ENCODE assay signal across 14 cellular contexts in the genomic region with DNA sequence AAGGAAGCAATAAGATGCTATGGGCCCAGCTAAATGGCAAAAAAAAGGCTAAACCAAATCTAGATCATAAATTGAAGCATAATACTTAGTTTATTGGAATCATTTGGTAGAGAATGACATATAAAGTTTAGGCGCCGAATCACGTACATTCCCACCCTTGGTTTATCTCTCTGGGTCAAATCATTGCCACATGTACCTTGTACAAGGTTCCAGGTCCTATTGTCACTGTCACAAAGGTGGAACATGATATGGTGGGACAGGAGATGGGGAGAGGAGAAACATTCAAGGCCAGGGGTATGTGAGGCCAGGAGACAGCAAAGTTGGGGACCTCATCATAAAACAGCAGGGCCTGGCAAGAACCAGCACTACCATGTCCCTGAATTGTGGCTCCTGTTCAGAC. TPM values are rescaled to one million over a fixed set of nuclear protein-coding genes. Genes with fewer than 3 reads are reported as not detected.
DNase-seq lines count a peak whose midpoint lies in the region; ATAC-seq and TF ChIP-seq lines count a peak whose summit lies in the region.
"Had no signal": no experiment of that assay in that cellular context is flagged by ENCODE, and none has a peak within 500 bp of the region (broad histone marks: within the 10 kb centered on the region; RNA-seq: fewer than 3 reads in every experiment).

No MANE protein-coding gene starts in this region.

- H3K4me1 Mint-ChIP-seq in progenitor cell of endocrine pancreas (ENCODE audit: low read depth): peaks cover 40% of the 10 kb centered on the region

- ATAC-seq in left lobe of liver (peak; percentile 15), HG02938 (IDR thresholded peaks at IDR 0.05; ENCODE audit: unreplicated experiment) (no peak)
- ATAC-seq in stimulated activated naive CD8-positive, alpha-beta T cell treated with anti-CD3 and anti-CD28 coated beads, Interleukin-15, Interleukin-2, amounts not matched to agents 100 U/mL and 50 U/mL, for 24 hours: no peak

- H3K36me3 Mint-ChIP-seq in progenitor cell of endocrine pancreas (ENCODE audit: insufficient read depth): peaks cover 8% of the 10 kb centered on the region

- H3K4me3 Mint-ChIP-seq in progenitor cell of endocrine pancreas (ENCODE audit: low read depth): no peak overlapping the region
- H3K4me3 Mint-ChIP-seq: CD14-positive monocyte, H9 had no signal

- 0 out of 2 replicates have a peak overlapping the region, but pooled peaks have one; percentile 25 for H3K27ac ChIP-seq in 22Rv1
- H3K27ac ChIP-seq in VCaP: peak overlapping the region; percentile 99

- no peaks in the 10 kb centered on the region for H3K27me3 Mint-ChIP-seq in progenitor cell of endocrine pancreas

- TF ChIP-seq CTCF in 22Rv1 (IDR thresholded peaks at IDR 0.05): no peak
- TF ChIP-seq CTCF in VCaP (conservative IDR thresholded peaks at IDR 0.05): no peak
- no peak for TF ChIP-seq CTCF in progenitor cell of endocrine pancreas (IDR thresholded peaks at IDR 0.05; ENCODE audit: unreplicated experiment)

- DNase-seq in left lobe of liver (ENCODE audit: low spot score) (no peak), progenitor cell of endocrine pancreas (ENCODE audit: low spot score, unreplicated experiment) (no peak), NCI-H2171 treated with DMSO at 0.1 percent for 48 hours (lab: John Stamatoyannopoulos, UW) (no peak), SKM-1 treated with dmso at 0.1 percent for 144 hours (lab: John Stamatoyannopoulos, UW; ENCODE audit: unreplicated experiment) (no peak)
- no peak for DNase-seq in stimulated activated naive CD8-positive, alpha-beta T cell treated with anti-CD3 and anti-CD28 coated beads, Interleukin-15, Interleukin-2, amounts not matched to agents 100 U/mL and 50 U/mL, for 24 hours
- DNase-seq: H9, Kasumi-1, NCI-H1436 treated with DMSO at 0.1 percent for 48 hours, NCI-H345, SHP77 treated with DMSO at 0.1 percent for 48 hours had no signal

- H3K9me3 Mint-ChIP-seq in progenitor cell of endocrine pancreas (ENCODE audit: low read depth): peaks cover 4% of the 10 kb centered on the region
- H3K9me3 Mint-ChIP-seq: CD14-positive monocyte, H9 had no signal

- peak overlapping the region; percentile 59 for H3K27ac Mint-ChIP-seq in progenitor cell of endocrine pancreas
- H3K27ac Mint-ChIP-seq: H9 had no signal

RNA-seq across cellular contexts. Expression of a gene that starts 13.4 kb away (rescaled TPM):
- total RNA-seq in left lobe of liver (8.4 TPM), progenitor cell of endocrine pancreas (44.4 and 48.5 TPM in 2 replicates)
